ENCODE assay signal across 10 cellular contexts in the genomic region with DNA sequence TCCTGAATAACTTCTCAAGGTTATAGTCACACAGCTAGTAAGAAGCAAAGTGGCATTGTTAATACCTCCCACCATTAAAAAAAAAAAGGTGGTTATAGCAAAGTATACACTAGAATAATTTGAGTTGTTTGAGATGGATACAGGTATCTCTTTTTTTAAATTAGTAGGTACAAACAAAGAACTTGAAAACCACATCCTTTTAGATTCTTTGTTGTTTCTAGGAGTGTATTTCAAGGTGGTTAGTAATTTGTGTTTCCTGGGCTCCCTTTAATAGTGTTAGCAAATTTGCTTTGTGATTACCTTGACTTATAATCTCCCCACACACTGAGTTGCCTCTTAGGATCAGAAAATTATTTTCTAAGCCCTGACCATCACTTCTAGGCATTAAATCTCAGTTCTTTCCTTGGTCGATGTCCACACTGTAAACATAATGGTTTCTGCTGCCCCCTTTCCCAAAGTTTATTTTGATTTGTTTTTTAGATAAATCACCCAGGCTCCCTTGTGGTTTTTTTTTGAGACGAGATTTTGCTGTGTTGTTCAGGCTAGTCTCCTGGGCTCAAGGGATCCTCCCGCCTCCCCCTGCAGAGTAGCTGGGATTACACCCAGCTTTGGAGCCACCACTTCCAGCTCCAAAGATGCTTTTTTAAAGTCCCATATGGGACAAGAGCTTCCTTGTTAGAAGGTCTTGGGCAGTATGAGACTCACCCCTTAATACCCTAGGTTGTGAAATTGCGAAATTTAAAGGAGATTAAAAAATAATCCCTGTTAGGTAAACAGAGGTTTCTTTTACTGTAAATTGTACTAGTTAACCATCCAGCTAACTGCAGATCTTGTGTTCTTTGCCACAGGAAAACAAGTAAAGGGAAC. TPM values are rescaled to one million over a fixed set of nuclear protein-coding genes. Genes with fewer than 3 reads are reported as not detected.
A peak's percentile ranks its signal among the peaks of the same experiment; 100 is the strongest.
DNase-seq lines count a peak whose midpoint lies in the region; ATAC-seq and TF ChIP-seq lines count a peak whose summit lies in the region.
"Had no signal": no experiment of that assay in that cellular context is flagged by ENCODE, and none has a peak within 500 bp of the region (broad histone marks: within the 10 kb centered on the region; RNA-seq: fewer than 3 reads in every experiment).

No MANE protein-coding gene starts in this region.

- H3K4me1 ChIP-seq in suprapubic skin, result peaks cover 47% of the 10 kb centered on the region

- TF ChIP-seq EP300 in suprapubic skin (IDR thresholded peaks at IDR 0.05), result no peak

- WGBS in suprapubic skin, result 68% methylated on average over 4 of the region's 4 CpGs

- peaks cover 26% of the 10 kb centered on the region for H3K36me3 ChIP-seq in suprapubic skin

- H3K27me3 ChIP-seq in suprapubic skin, result no peaks in the 10 kb centered on the region

- no peaks in the 10 kb centered on the region for H3K27me3 Mint-ChIP-seq in activated T-cell treated with anti-CD3 and anti-CD28 coated beads, Interleukin-2, amount 50 U/mL, for 72 hours (ENCODE audit: low read depth)
- H3K27me3 Mint-ChIP-seq in activated T-helper 2 cell treated with anti-CD3 and anti-CD28 coated beads, Interferon-gamma antibody, Interleukin-2, Interleukin-4, amounts not matched to agents 10 μg/mL and 5 μg/mL and 100 μg/mL, durations not matched to agents 14 hours and 24 hours and 36 hours (ENCODE audit: low read depth), result no peaks in the 10 kb centered on the region
- H3K27me3 Mint-ChIP-seq in immature natural killer cell (ENCODE audit: low read depth in 3 of 3), result peaks cover 0 to 2% (median 0%) of the 10 kb centered on the region in 3 donors

- no peak for DNase-seq in activated T-cell treated with anti-CD3 and anti-CD28 coated beads, Interleukin-2, amount 50 U/mL, for 72 hours
- DNase-seq in activated T-cell treated with anti-CD3 and anti-CD28 coated beads for 4 hours (no peak), immature natural killer cell (no peak), suprapubic skin (ENCODE audit: low spot score in 2 of 2) (no peak), NCI-H748 treated with DMSO at 0.1 percent for 48 hours (lab: John Stamatoyannopoulos, UW) (no peak)
- no peak for DNase-seq in activated T-helper 2 cell treated with anti-CD3 and anti-CD28 coated beads, Interferon-gamma antibody, Interleukin-2, Interleukin-4, amounts not matched to agents 10 μg/mL and 5 μg/mL and 100 μg/mL, durations not matched to agents 14 hours and 24 hours and 36 hours (ENCODE audit: low spot score)
- DNase-seq in effector CD8-positive, alpha-beta T cell (lab: John Stamatoyannopoulos, UW), result no peak
- DNase-seq: NCI-H1048 had no signal

- peak overlapping the region; percentile 92 for H3K27ac Mint-ChIP-seq in activated T-cell treated with anti-CD3 and anti-CD28 coated beads, Interleukin-2, amount 50 U/mL, for 72 hours
- H3K27ac Mint-ChIP-seq in activated T-helper 2 cell treated with anti-CD3 and anti-CD28 coated beads, Interferon-gamma antibody, Interleukin-2, Interleukin-4, amounts not matched to agents 10 μg/mL and 5 μg/mL and 100 μg/mL, durations not matched to agents 14 hours and 24 hours and 36 hours, result peak overlapping the region; percentile 69
- H3K27ac Mint-ChIP-seq in immature natural killer cell, result peak overlapping the region; percentile 37 to 88 (median 74)

- no peak overlapping the region for H3K4me3 ChIP-seq in suprapubic skin

- no peak for TF ChIP-seq CTCF in suprapubic skin (IDR thresholded peaks at IDR 0.05)

- no peak for TF ChIP-seq POLR2A in suprapubic skin (IDR thresholded peaks at IDR 0.05)

- peak in 1 of 2 donors; percentile 21 for ATAC-seq in activated T-cell treated with anti-CD3 and anti-CD28 coated beads, Interleukin-2, amount 50 U/mL, for 72 hours (replicated peaks in 1 of 2)
- ATAC-seq in GM18907 (IDR thresholded peaks at IDR 0.05; ENCODE audit: unreplicated experiment), result no peak

- H3K4me1 Mint-ChIP-seq in activated T-cell treated with anti-CD3 and anti-CD28 coated beads, Interleukin-2, amount 50 U/mL, for 72 hours (ENCODE audit: low read depth), result peaks cover 78% of the 10 kb centered on the region
- peaks cover 55% of the 10 kb centered on the region for H3K4me1 Mint-ChIP-seq in activated T-helper 2 cell treated with anti-CD3 and anti-CD28 coated beads, Interferon-gamma antibody, Interleukin-2, Interleukin-4, amounts not matched to agents 10 μg/mL and 5 μg/mL and 100 μg/mL, durations not matched to agents 14 hours and 24 hours and 36 hours (ENCODE audit: low read depth)
- peaks cover 53 to 66% of the 10 kb centered on the region in 2 donors for H3K4me1 Mint-ChIP-seq in immature natural killer cell

- no peaks in the 10 kb centered on the region for H3K9me3 ChIP-seq in suprapubic skin

- H3K9me3 Mint-ChIP-seq in activated T-cell treated with anti-CD3 and anti-CD28 coated beads, Interleukin-2, amount 50 U/mL, for 72 hours, result no peaks in the 10 kb centered on the region
- H3K9me3 Mint-ChIP-seq in activated T-helper 2 cell treated with anti-CD3 and anti-CD28 coated beads, Interferon-gamma antibody, Interleukin-2, Interleukin-4, amounts not matched to agents 10 μg/mL and 5 μg/mL and 100 μg/mL, durations not matched to agents 14 hours and 24 hours and 36 hours, result no peaks in the 10 kb centered on the region
- no peaks in the 10 kb centered on the region for H3K9me3 Mint-ChIP-seq in immature natural killer cell

- H3K27ac ChIP-seq in suprapubic skin, result peak overlapping the region; percentile 42

- H3K36me3 Mint-ChIP-seq in activated T-cell treated with anti-CD3 and anti-CD28 coated beads, Interleukin-2, amount 50 U/mL, for 72 hours (ENCODE audit: insufficient read depth in 2 of 2), result peaks cover 13 to 44% of the 10 kb centered on the region in 2 donors
- H3K36me3 Mint-ChIP-seq in activated T-helper 2 cell treated with anti-CD3 and anti-CD28 coated beads, Interferon-gamma antibody, Interleukin-2, Interleukin-4, amounts not matched to agents 10 μg/mL and 5 μg/mL and 100 μg/mL, durations not matched to agents 14 hours and 24 hours and 36 hours (ENCODE audit: low read depth), result peaks cover 81% of the 10 kb centered on the region
- peaks cover 14 to 18% (median 15%) of the 10 kb centered on the region in 3 donors for H3K36me3 Mint-ChIP-seq in immature natural killer cell

- intact Hi-C loops in activated T-helper 2 cell treated with anti-CD3 and anti-CD28 coated beads, Interferon-gamma antibody, Interleukin-2, Interleukin-4, amounts not matched to agents 10 μg/mL and 5 μg/mL and 100 μg/mL, durations not matched to agents 14 hours and 24 hours and 36 hours (cut with micrococcal nuclease), result loop anchor here (10.0 kb wide), 1 partner anchor 198 kb away; no protein-coding TSS in a partner anchor

- peak overlapping the region; percentile 68 to 73 for H3K4me3 Mint-ChIP-seq in activated T-cell treated with anti-CD3 and anti-CD28 coated beads, Interleukin-2, amount 50 U/mL, for 72 hours
- peak overlapping the region; percentile 4 for H3K4me3 Mint-ChIP-seq in activated T-helper 2 cell treated with anti-CD3 and anti-CD28 coated beads, Interferon-gamma antibody, Interleukin-2, Interleukin-4, amounts not matched to agents 10 μg/mL and 5 μg/mL and 100 μg/mL, durations not matched to agents 14 hours and 24 hours and 36 hours (ENCODE audit: low read depth)
- H3K4me3 Mint-ChIP-seq in immature natural killer cell, result peak overlapping the region in 4 of 5 donors; percentile 31 to 41 (median 38)

RNA-seq across cellular contexts. Expression of gene AKIRIN1, which starts 6.2 kb away (rescaled TPM):
- 10 to 100 TPM; 73.9 to 74.6 TPM for total RNA-seq in activated T-cell treated with anti-CD3 and anti-CD28 coated beads, Interleukin-2, amount 50 U/mL, for 72 hours
- 68.6 and 69.7 TPM in 2 replicates for total RNA-seq in activated T-helper 2 cell treated with anti-CD3 and anti-CD28 coated beads, Interferon-gamma antibody, Interleukin-2, Interleukin-4, amounts not matched to agents 10 μg/mL and 5 μg/mL and 100 μg/mL, durations not matched to agents 14 hours and 24 hours and 36 hours
- polyA plus RNA-seq in immature natural killer cell, result 10 to 100 TPM; 69.5 to 89.2 (median 74.8) TPM
- total RNA-seq in suprapubic skin, result 10 to 100 TPM; 26.1 to 34.7 (median 30.4) TPM

RNA-seq across cellular contexts. Expression of gene NDUFS5, which starts 28.9 kb away (rescaled TPM):
- 10 to 100 TPM; 88.7 to 89.1 TPM for total RNA-seq in activated T-cell treated with anti-CD3 and anti-CD28 coated beads, Interleukin-2, amount 50 U/mL, for 72 hours
- 173 and 188 TPM in 2 replicates for total RNA-seq in activated T-helper 2 cell treated with anti-CD3 and anti-CD28 coated beads, Interferon-gamma antibody, Interleukin-2, Interleukin-4, amounts not matched to agents 10 μg/mL and 5 μg/mL and 100 μg/mL, durations not matched to agents 14 hours and 24 hours and 36 hours
- 100 to 1,000 TPM; 390 to 517 (median 431) TPM for polyA plus RNA-seq in immature natural killer cell
- 100 to 1,000 TPM; 314 to 371 (median 352) TPM for total RNA-seq in suprapubic skin

RNA-seq across cellular contexts. Expression of gene RHBDL2, which starts 55.6 kb away (rescaled TPM):
- total RNA-seq in activated T-cell treated with anti-CD3 and anti-CD28 coated beads, Interleukin-2, amount 50 U/mL, for 72 hours, result not detected
- total RNA-seq in activated T-helper 2 cell treated with anti-CD3 and anti-CD28 coated beads, Interferon-gamma antibody, Interleukin-2, Interleukin-4, amounts not matched to agents 10 μg/mL and 5 μg/mL and 100 μg/mL, durations not matched to agents 14 hours and 24 hours and 36 hours, result not detected in 2 replicates
- polyA plus RNA-seq in immature natural killer cell, result not detected
- total RNA-seq in suprapubic skin, result 10 to 100 TPM in 3 of 4 donors, 1 to 10 TPM in 1; 5.9 to 26.6 (median 10.8) TPM
- total RNA-seq: cardiac septum had no signal

Comparison
In these comparisons a context has a peak if more than half of its experiments do, and no peak if none do; other contexts are left out.
1. H3K4me3 Mint-ChIP-seq: peak in every context shown above with its lines; median percentile 70 in activated T-cell treated with anti-CD3 and anti-CD28 coated beads, Interleukin-2, amount 50 U/mL, for 72 hours; 38 in immature natural killer cell; 4 in activated T-helper 2 cell treated with anti-CD3 and anti-CD28 coated beads, Interferon-gamma antibody, Interleukin-2, Interleukin-4, amounts not matched to agents 10 μg/mL and 5 μg/mL and 100 μg/mL, durations not matched to agents 14 hours and 24 hours and 36 hours.